8 cellular contexts compared by ENCODE assay signal in genomic region chr17:49227436-49228261, GRCh38. TPM values are rescaled to one million over a fixed set of nuclear protein-coding genes. Genes with fewer than 3 reads are reported as not detected.
A peak's percentile ranks its signal among the peaks of the same experiment; 100 is the strongest.
DNase-seq lines count a peak whose midpoint lies in the region; ATAC-seq, FAIRE-seq and TF ChIP-seq lines count a peak whose summit lies in the region.

No MANE protein-coding gene starts in this region.

- intact Hi-C loops in PC-3 (cut with micrococcal nuclease) (loop anchor here (1.0 to 2.0 kb wide), 4 partner anchors 35 to 273 kb away; no protein-coding TSS in a partner anchor), esophagus muscularis mucosa (cut with DNase I) (loop anchor here (2.0 kb wide), 1 partner anchor 49 kb away; no protein-coding TSS in a partner anchor)

- TF ChIP-seq EP300 in esophagus muscularis mucosa (IDR thresholded peaks at IDR 0.05), result no peak

- H3K9me3 Mint-ChIP-seq in nephron, result no peaks in the 10 kb centered on the region
- no peaks in the 10 kb centered on the region for H3K9me3 Mint-ChIP-seq in stimulated activated naive CD8-positive, alpha-beta T cell treated with anti-CD3 and anti-CD28 coated beads, Interleukin-15, amount 100 ng/mL, for 72 hours

- H3K36me3 ChIP-seq in PC-3 (ENCODE audit: low read depth, low read length) (no peaks in the 10 kb centered on the region), esophagus muscularis mucosa (peaks cover 0 to 3% (median 0%) of the 10 kb centered on the region in 4 donors)

- DNase-seq in COR-L47 (lab: John Stamatoyannopoulos, UW) (peak; percentile 41), HTR-8/SVneo (ENCODE audit: insufficient read length, low spot score) (peak; percentile 91), PC-3 (peak; percentile 88), activated T-cell treated with anti-CD3 and anti-CD28 coated beads for 48 hours (ENCODE audit: low read depth) (peak; percentile 68), esophagus muscularis mucosa (ENCODE audit: extremely low spot score) (no peak)
- DNase-seq in stimulated activated naive CD8-positive, alpha-beta T cell treated with anti-CD3 and anti-CD28 coated beads, Interleukin-15, amount 100 ng/mL, for 72 hours, result peak; percentile 72 to 75

- H3K79me2 ChIP-seq in PC-3 (ENCODE audit: low read length), result no peaks in the 10 kb centered on the region

- H3K27ac ChIP-seq in PC-3 (ENCODE audit: low read length) (no peak overlapping the region), esophagus muscularis mucosa (replicated peaks in 1 of 4) (no peak overlapping the region)

- H3K9ac ChIP-seq in PC-3 (ENCODE audit: low read length), result no peak overlapping the region

- no peaks in the 10 kb centered on the region for H3K9me2 ChIP-seq in PC-3 (replicated peaks; ENCODE audit: low read length)

- H3K4me1 Mint-ChIP-seq in nephron, result peaks cover 11% of the 10 kb centered on the region
- peaks cover 72% of the 10 kb centered on the region for H3K4me1 Mint-ChIP-seq in stimulated activated naive CD8-positive, alpha-beta T cell treated with anti-CD3 and anti-CD28 coated beads, Interleukin-15, amount 100 ng/mL, for 72 hours

- CTCF ChIA-PET in PC-3 (lab: Charles Lee), result interaction anchor here (0.6 to 1.1 kb wide), 5 partner anchors 44 to 429 kb away, joined by 3 to 11 read pairs (median 5); no protein-coding TSS in a partner anchor

- H3F3A ChIP-seq in PC-3 (ENCODE audit: low read length, unreplicated experiment), result no peaks in the 10 kb centered on the region

- H3K4me1 ChIP-seq in PC-3 (ENCODE audit: insufficient read depth, low read length) (peaks cover 12% of the 10 kb centered on the region; the same call in 1 of the 2 replicates), esophagus muscularis mucosa (peaks cover 30 to 49% (median 41%) of the 10 kb centered on the region in 4 donors)

- no peak overlapping the region for H3K4me3 ChIP-seq in PC-3 (ENCODE audit: low read length)
- no peak overlapping the region for H3K4me3 ChIP-seq in esophagus muscularis mucosa

- no peaks in the 10 kb centered on the region for H3K36me3 Mint-ChIP-seq in nephron (ENCODE audit: low read depth)

- peak; percentile 64 for ATAC-seq in PC-3
- ATAC-seq in stimulated activated naive CD8-positive, alpha-beta T cell treated with anti-CD3 and anti-CD28 coated beads, Interleukin-15, amount 100 ng/mL, for 72 hours, result peak; percentile 55
- no peak for ATAC-seq in GM19467 (IDR thresholded peaks at IDR 0.05; ENCODE audit: unreplicated experiment)

- POLR2A ChIA-PET in PC-3 (lab: Charles Lee; ENCODE audit: unreplicated experiment), result no interaction called here

- WGBS in esophagus muscularis mucosa, result 29% methylated on average over 5 of the region's 5 CpGs

- no TSS peak for BruUV-seq in PC-3 (replicated peaks; lab: Mats Ljungman, UMichigan)

- peak overlapping the region; percentile 13; the same call in 1 of the 2 replicates for H3K4me2 ChIP-seq in PC-3 (ENCODE audit: low read length)

- H3K9me3 ChIP-seq in PC-3 (ENCODE audit: low read length) (no peaks in the 10 kb centered on the region), esophagus muscularis mucosa (no peaks in the 10 kb centered on the region)

- peak overlapping the region; percentile 4 to 43 (median 41) for H3K4me3 Mint-ChIP-seq in nephron
- H3K4me3 Mint-ChIP-seq in stimulated activated naive CD8-positive, alpha-beta T cell treated with anti-CD3 and anti-CD28 coated beads, Interleukin-15, amount 100 ng/mL, for 72 hours, result no peak overlapping the region

- peaks cover 24% of the 10 kb centered on the region for H3K27me3 ChIP-seq in PC-3 (ENCODE audit: low read length)
- H3K27me3 ChIP-seq in esophagus muscularis mucosa, result peaks cover 0 to 53% (median 23%) of the 10 kb centered on the region in 4 donors

- TF ChIP-seq CTCF in PC-3 (conservative IDR thresholded peaks at IDR 0.05; ENCODE audit: low read depth, low read length) (peak; percentile 97), esophagus muscularis mucosa (IDR thresholded peaks at IDR 0.05) (peak; percentile 75 to 83 (median 75)), nephron (IDR thresholded peaks at IDR 0.05; ENCODE audit: unreplicated experiment in 3 of 3) (peak; percentile 75 to 81 (median 79))

- no peak overlapping the region for H3K27ac Mint-ChIP-seq in nephron
- H3K27ac Mint-ChIP-seq in stimulated activated naive CD8-positive, alpha-beta T cell treated with anti-CD3 and anti-CD28 coated beads, Interleukin-15, amount 100 ng/mL, for 72 hours, result no peak overlapping the region

- no peak for TF ChIP-seq POLR2A in esophagus muscularis mucosa (IDR thresholded peaks at IDR 0.05; ENCODE audit: low read depth)

- H3K27me3 Mint-ChIP-seq in nephron (ENCODE audit: low read depth), result peaks cover 89% of the 10 kb centered on the region
- H3K27me3 Mint-ChIP-seq in stimulated activated naive CD8-positive, alpha-beta T cell treated with anti-CD3 and anti-CD28 coated beads, Interleukin-15, amount 100 ng/mL, for 72 hours, result peaks cover 58% of the 10 kb centered on the region

- no peaks in the 10 kb centered on the region for H4K20me1 ChIP-seq in PC-3 (ENCODE audit: low read length)

- H2AFZ ChIP-seq in PC-3 (ENCODE audit: low read length), result no peak overlapping the region

- FAIRE-seq in HTR-8/SVneo (lab: Jason Lieb, UNC), result peak; percentile 86

RNA-seq across cellular contexts. Expression of gene PHOSPHO1, which starts 2.9 kb away (rescaled TPM):
- total RNA-seq in PC-3 (2014; rRNA removed) (1.1 and 1.7 TPM in 2 replicates), esophagus muscularis mucosa (1 to 10 TPM in 3 of 4 donors, not detected in 1; 1.2 to 1.5 (median 1.4) TPM)

RNA-seq across cellular contexts. Expression of gene ABI3, which starts 17.1 kb away (rescaled TPM):
- total RNA-seq in PC-3 (2014; rRNA removed) (not detected in 2 replicates), esophagus muscularis mucosa (1 to 10 TPM; 3.3 to 8.9 (median 6.3) TPM)

RNA-seq across cellular contexts. Expression of gene GNGT2, which starts 17.3 kb away (rescaled TPM):
- total RNA-seq in PC-3 (2014; rRNA removed) (0.40 TPM in 1 of 2 replicates, not detected in the other), esophagus muscularis mucosa (1 to 10 TPM in 2 of 4 donors, under 1 TPM in 1, not detected in 1; 0.97 to 2.2 (median 2.1) TPM)

Comparison
In these comparisons a context has a peak if more than half of its experiments do, and no peak if none do; other contexts are left out.
1. H3K4me3 Mint-ChIP-seq: peak in nephron (3 of 3); none in stimulated activated naive CD8-positive, alpha-beta T cell treated with anti-CD3 and anti-CD28 coated beads, Interleukin-15, amount 100 ng/mL, for 72 hours (0 of 2).
2. Peak in every context shown above with its lines, with median percentiles within 50 percentile points of each other: CTCF ChIP-seq.